In the genomic region with DNA sequence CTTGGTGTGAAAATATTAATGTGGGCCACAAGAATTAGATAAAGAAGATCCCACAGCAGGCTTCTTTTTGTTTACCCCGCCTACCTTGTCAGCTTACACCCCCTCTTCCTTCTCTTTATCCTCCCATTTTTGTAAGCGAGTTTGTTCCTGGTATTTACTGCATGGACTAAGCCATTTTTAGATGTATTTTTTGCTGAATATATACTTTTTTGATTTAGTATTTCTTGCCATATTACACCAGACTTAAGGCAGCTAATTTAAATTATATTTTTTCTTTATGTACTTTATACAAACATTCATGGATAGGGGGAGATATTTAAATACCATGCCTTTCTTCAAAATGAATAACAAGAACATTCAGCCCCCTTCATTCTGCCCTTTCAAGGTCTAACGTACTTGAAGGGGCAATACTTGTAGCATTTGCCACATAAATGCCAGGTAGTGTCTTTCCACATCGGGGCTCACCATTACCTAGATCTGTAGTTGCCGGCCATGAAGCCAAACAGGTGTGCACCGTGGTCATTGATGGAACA, we compare ENCODE assay signal across 8 cellular contexts.
DNase-seq lines count a peak whose midpoint lies in the region; ATAC-seq and TF ChIP-seq lines count a peak whose summit lies in the region.

No MANE protein-coding gene starts in this region.

- DNase-seq in heart right ventricle = no peak
- DNase-seq in Right ventricle myocardium inferior (ENCODE audit: missing footprints) = no peak
- peak; percentile 10 for DNase-seq in astrocyte of the spinal cord (ENCODE audit: low read depth, low spot score)
- no peak for DNase-seq in lung (ENCODE audit: low spot score)
- no peak for DNase-seq in uterus
- no peak for DNase-seq in posterior vena cava (ENCODE audit: low spot score)
- DNase-seq in NCI-H2081 (lab: John Stamatoyannopoulos, UW) = no peak
- no peak for DNase-seq in cerebellum (ENCODE audit: low spot score)

- TF ChIP-seq CTCF in heart right ventricle (IDR thresholded peaks at IDR 0.05) (no peak), astrocyte of the spinal cord (IDR thresholded peaks at IDR 0.05; ENCODE audit: low read depth, low read length) (no peak), lung (IDR thresholded peaks at IDR 0.05; ENCODE audit: control extremely low read depth, extremely low read depth) (no peak), uterus (IDR thresholded peaks at IDR 0.05) (no peak)

- no peak for ATAC-seq in heart right ventricle
- ATAC-seq in Right ventricle myocardium inferior = no peak
- ATAC-seq in lung (ENCODE audit: insufficient read depth, low FRiP score) = no peak

- H3K9me3 ChIP-seq in heart right ventricle (no peaks in the 10 kb centered on the region), lung (ENCODE audit: control insufficient read depth in 2 of 2, insufficient read depth in 1 of 2, low read length in 1 of 2) (no peaks in the 10 kb centered on the region), uterus (no peaks in the 10 kb centered on the region)

- H3K27ac ChIP-seq in heart right ventricle (peak overlapping the region; percentile 79 to 94 (median 88)), lung (ENCODE audit: low read depth in 1 of 2, low read length in 1 of 2) (peak overlapping the region; percentile 86 to 95), uterus (peak overlapping the region; percentile 93 to 94)

- 15 to 18% methylated on average over 6 of the region's 6 CpGs for WGBS in heart right ventricle, 2 donors
- WGBS in lung, 2 donors = 13 to 19% methylated on average over 6 of the region's 6 CpGs

- intact Hi-C loops in heart right ventricle (cut with DNase I) (loop anchor here in 4 of 10 donors (1.0 to 10.0 kb wide), 4 partner anchors 90 to 99 kb away; no protein-coding TSS in a partner anchor), Right ventricle myocardium inferior (cut with DNase I) (no loop called here), uterus (cut with DNase I; ENCODE audit: low total_unique reads) (loop anchor here (10.0 kb wide), 1 partner anchor 91 kb away; no protein-coding TSS in a partner anchor), posterior vena cava (cut with DNase I) (loop anchor here in 1 of 2 donors (10.0 kb wide), 1 partner anchor 91 kb away; no protein-coding TSS in a partner anchor)

- H3K27me3 ChIP-seq in heart right ventricle = peaks cover 0 to 5% (median 0%) of the 10 kb centered on the region in 7 donors
- H3K27me3 ChIP-seq in lung (ENCODE audit: control insufficient read depth, insufficient read depth) = no peaks in the 10 kb centered on the region
- no peaks in the 10 kb centered on the region for H3K27me3 ChIP-seq in uterus

- H3K4me3 ChIP-seq in heart right ventricle (peak overlapping the region in 9 of 10 donors; percentile 44 to 70 (median 63)), astrocyte of the spinal cord (ENCODE audit: low read depth, low read length) (peak overlapping the region; percentile 61), lung (peak overlapping the region; percentile 48), uterus (peak overlapping the region; percentile 56 to 58)

- no peaks in the 10 kb centered on the region for H3K36me3 ChIP-seq in heart right ventricle
- H3K36me3 ChIP-seq in lung (ENCODE audit: control insufficient read depth in 2 of 2, insufficient read depth in 2 of 2, low read length in 2 of 2) = peaks cover 0 to 3% of the 10 kb centered on the region in 2 donors
- H3K36me3 ChIP-seq in uterus = no peaks in the 10 kb centered on the region

- no peak for TF ChIP-seq POLR2A in uterus (IDR thresholded peaks at IDR 0.05)

- H3K4me1 ChIP-seq in heart right ventricle (peaks cover 5 to 62% (median 48%) of the 10 kb centered on the region in 9 donors), lung (ENCODE audit: control insufficient read depth in 2 of 2, insufficient read depth in 2 of 2, low read length in 2 of 2) (peaks cover 8 to 26% of the 10 kb centered on the region in 2 donors), uterus (no peaks in the 10 kb centered on the region)

- in situ Hi-C loops in astrocyte of the spinal cord (cut with HindIII; ENCODE audit: low sequenced_read_pairs) = no loop called here
